Comparison of ENCODE assay signal across 9 cellular contexts in the genomic region with DNA sequence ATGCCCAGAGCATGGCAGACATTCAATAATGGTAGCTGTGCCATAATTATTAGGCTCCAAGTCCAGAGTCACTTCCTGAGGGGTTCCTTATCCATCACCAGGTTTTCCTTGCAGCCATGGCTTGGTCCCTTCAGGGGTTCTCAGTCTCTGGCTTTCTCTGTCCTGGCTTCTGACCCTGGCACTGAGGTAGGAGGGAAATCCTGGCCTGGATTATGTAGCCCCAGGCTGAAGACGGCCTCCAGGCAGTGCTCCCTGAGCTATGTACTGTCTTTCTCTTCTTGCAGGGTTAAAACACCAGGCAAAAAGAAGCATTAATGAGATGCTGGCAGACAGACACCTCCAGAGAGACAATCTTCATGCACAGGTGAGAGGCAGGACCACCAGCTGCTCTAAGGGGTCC. TPM values are rescaled to one million over a fixed set of nuclear protein-coding genes. Genes with fewer than 3 reads are reported as not detected.
DNase-seq lines count a peak whose midpoint lies in the region; ATAC-seq, FAIRE-seq and TF ChIP-seq lines count a peak whose summit lies in the region.
"Had no signal": no experiment of that assay in that cellular context is flagged by ENCODE, and none has a peak within 500 bp of the region (broad histone marks: within the 10 kb centered on the region; RNA-seq: fewer than 3 reads in every experiment).

No MANE protein-coding gene starts in this region.

- no peaks in the 10 kb centered on the region for H3K79me2 ChIP-seq in HepG2 (ENCODE audit: insufficient read depth, low read length)

- in situ Hi-C loops in HepG2 (cut with HindIII; ENCODE audit: extremely low pct_ligation_motif_present, low pct_unique_long_range_greater_than_20kb): loop anchor here (5.0 to 25.0 kb wide), 2 partner anchors 112 to 277 kb away; no protein-coding TSS in a partner anchor

- 0% methylated on average over 1 of the region's 1 CpG for WGBS in HepG2 (ENCODE audit: low lambda C conversion rate)
- WGBS in lower leg skin, 2 donors: 55 to 69% methylated on average over 1 of the region's 1 CpG

- ATAC-seq in HepG2: peak; percentile 48
- ATAC-seq in HG03039 (IDR thresholded peaks at IDR 0.05; ENCODE audit: unreplicated experiment): no peak
- ATAC-seq in GM21423 (IDR thresholded peaks at IDR 0.05; ENCODE audit: unreplicated experiment): no peak

- POLR2A ChIA-PET in HepG2 (lab: Yijun Ruan, JAX): no interaction called here

- no peaks in the 10 kb centered on the region for H3K9me3 ChIP-seq in HepG2 (ENCODE audit: low read length)
- H3K9me3 ChIP-seq: Peyer's patch had no signal

- TF ChIP-seq EP300 in HepG2 (IDR thresholded peaks at IDR 0.05; ENCODE audit: low read depth in 2 of 2, low read length in 2 of 2) (no peak), HepG2 (CRISPR knock-in tag; IDR thresholded peaks at IDR 0.05; ENCODE audit: borderline replicate concordance) (no peak)

- H3K4me3 ChIP-seq in HepG2 (replicated peaks in 1 of 3; ENCODE audit: insufficient read depth in 1 of 3, low read depth in 2 of 3, low read length in 3 of 3): no peak overlapping the region
- no peak overlapping the region for H3K4me3 ChIP-seq in lower leg skin (ENCODE audit: low read depth, poor library complexity, severe bottlenecking)
- H3K4me3 ChIP-seq: Peyer's patch had no signal

- no peak overlapping the region for H3K27ac ChIP-seq in HepG2 (ENCODE audit: extremely low read length, insufficient read depth, low read length)
- H3K27ac ChIP-seq: Peyer's patch had no signal

- TF ChIP-seq RAD21 in HepG2 (CRISPR knock-in tag; IDR thresholded peaks at IDR 0.05): no peak

- BruUV-seq in HepG2 (replicated peaks; lab: Mats Ljungman, UMichigan): no TSS peak

- TF ChIP-seq CTCF in HepG2 (CRISPR knock-in tag; IDR thresholded peaks at IDR 0.05): no peak
- TF ChIP-seq CTCF in lower leg skin (IDR thresholded peaks at IDR 0.05): no peak

- CTCF ChIA-PET in HepG2 (lab: Yijun Ruan, JAX; ENCODE audit: low intra/inter-chr PET ratio, low total read pairs): no interaction called here

- peaks cover 7% of the 10 kb centered on the region; the same call in 1 of the 2 replicates for H3K4me1 ChIP-seq in HepG2 (ENCODE audit: insufficient read depth, low read length)

- no peak for TF ChIP-seq POLR2A in HepG2 (IDR thresholded peaks at IDR 0.05; ENCODE audit: insufficient read depth in 1 of 2, low read depth in 2 of 2, low read length in 2 of 2)
- TF ChIP-seq POLR2A in lower leg skin (IDR thresholded peaks at IDR 0.05): no peak

- intact Hi-C loops in HepG2 (cut with micrococcal nuclease; ENCODE audit: unreplicated experiment): no loop called here
- intact Hi-C loops in lower leg skin (cut with DNase I; ENCODE audit: low total_unique reads): loop anchor here (2.0 to 10.0 kb wide), 2 partner anchors 111 to 175 kb away; no protein-coding TSS in a partner anchor

- H3K9ac ChIP-seq in HepG2 (ENCODE audit: insufficient read depth, low read depth, low read length): no peak overlapping the region

- H3K27me3 ChIP-seq in HepG2 (ENCODE audit: control insufficient read depth in 1 of 2, insufficient read depth in 2 of 2, low read length in 2 of 2): peaks cover 1 to 17% of the 10 kb centered on the region in 2 experiments; a peak in 3 of 5 replicates
- H3K27me3 ChIP-seq: Peyer's patch had no signal

- peak; percentile 7 for DNase-seq in DMS114 treated with DMSO at 0.1 percent for 48 hours (lab: John Stamatoyannopoulos, UW; ENCODE audit: unreplicated experiment)
- DNase-seq in HCEC 1CT: peak; percentile 86
- DNase-seq in NCI-H526 treated with DMSO at 0.1 percent for 48 hours (lab: John Stamatoyannopoulos, UW): peak; percentile 79
- DNase-seq in brain pericyte (ENCODE audit: low read depth, low spot score): peak; percentile 80
- peak; percentile 45 for DNase-seq in HepG2 (ENCODE audit: low spot score)
- no peak for DNase-seq in lower leg skin (ENCODE audit: low spot score in 2 of 2)

- H4K20me1 ChIP-seq in HepG2 (ENCODE audit: insufficient read depth, low read length): no peaks in the 10 kb centered on the region

- H3K4me2 ChIP-seq in HepG2 (ENCODE audit: low read depth, low read length): no peak overlapping the region

- FAIRE-seq in HepG2 (lab: Jason Lieb, UNC): peak; percentile 23

- H2AFZ ChIP-seq in HepG2 (ENCODE audit: low read length): no peak overlapping the region

- H3K36me3 ChIP-seq in HepG2 (replicated peaks in 1 of 2; ENCODE audit: control insufficient read depth in 1 of 2, insufficient read depth in 2 of 2, low read length in 2 of 2): no peaks in the 10 kb centered on the region
- H3K36me3 ChIP-seq: Peyer's patch had no signal

RNA-seq across cellular contexts. Expression of gene PADI3, which starts 9.5 kb away (rescaled TPM):
- total RNA-seq in HepG2 (2016; rRNA removed; fragmentation: Illumina TruSeq; extraction: Trizol) (not detected in 2 replicates), lower leg skin (1 to 10 TPM in 1 of 4 donors, under 1 TPM in 1, not detected in 2; 0.23 to 2.1 TPM)
- total RNA-seq in HepG2 (2016; cell fraction: cytosol; rRNA removed; fragmentation: Illumina TruSeq; extraction: Trizol; ENCODE audit: low read depth): not detected in 2 replicates
- not detected in 2 replicates for total RNA-seq in HepG2 (2016; cell fraction: insoluble cytoplasmic fraction; rRNA removed; fragmentation: Illumina TruSeq; extraction: Trizol)
- total RNA-seq in HepG2 (2016; cell fraction: membrane; rRNA removed; fragmentation: Illumina TruSeq; extraction: Trizol): not detected in 2 replicates
- not detected in 2 replicates for total RNA-seq in HepG2 (2016; cell fraction: nucleus; rRNA removed; fragmentation: Illumina TruSeq; extraction: Trizol)
- not detected in 2 replicates for polyA plus RNA-seq in HepG2 (2011; rRNA removed)
- polyA plus RNA-seq in HepG2 (2011; cell fraction: cytosol; rRNA removed): not detected in 2 replicates
- not detected in 2 replicates for polyA plus RNA-seq in HepG2 (2011; cell fraction: nucleus; rRNA removed)
- polyA plus RNA-seq in HepG2 (2012): not detected in 2 replicates
- polyA plus RNA-seq in HepG2 (2016; cell fraction: cytosol; fragmentation: Illumina TruSeq; extraction: Trizol; ENCODE audit: low read depth): not detected in 2 replicates
- polyA plus RNA-seq in HepG2 (2016; cell fraction: insoluble cytoplasmic fraction; fragmentation: Illumina TruSeq; extraction: Trizol; ENCODE audit: low read depth): not detected in 2 replicates
- not detected in 2 replicates for polyA plus RNA-seq in HepG2 (2016; cell fraction: membrane; fragmentation: Illumina TruSeq; extraction: Trizol; ENCODE audit: low read depth)
- not detected in 2 replicates for polyA plus RNA-seq in HepG2 (2016; cell fraction: nucleus; fragmentation: Illumina TruSeq; extraction: Trizol; ENCODE audit: insufficient read depth, low read depth)
- 0.05 TPM in 1 of 2 replicates, not detected in the other for polyA minus RNA-seq in HepG2 (2011; rRNA and poly(A)+ RNA removed; ENCODE audit: low replicate concordance)
- not detected in 2 replicates for polyA minus RNA-seq in HepG2 (2011; cell fraction: cytosol; rRNA and poly(A)+ RNA removed)
- polyA minus RNA-seq in HepG2 (2011; cell fraction: nucleus; rRNA and poly(A)+ RNA removed): not detected in 2 replicates
- total RNA-seq: Peyer's patch had no signal

RNA-seq across cellular contexts. Expression of gene PADI1, which starts 34.5 kb away (rescaled TPM):
- total RNA-seq in HepG2 (2016; rRNA removed; fragmentation: Illumina TruSeq; extraction: Trizol) (not detected in 2 replicates), lower leg skin (10 to 100 TPM in 1 of 4 donors, 1 to 10 TPM in 3; 3.2 to 24.2 (median 6.6) TPM)
- total RNA-seq in HepG2 (2016; cell fraction: cytosol; rRNA removed; fragmentation: Illumina TruSeq; extraction: Trizol; ENCODE audit: low read depth): not detected in 2 replicates
- total RNA-seq in HepG2 (2016; cell fraction: insoluble cytoplasmic fraction; rRNA removed; fragmentation: Illumina TruSeq; extraction: Trizol): not detected in 2 replicates
- not detected in 2 replicates for total RNA-seq in HepG2 (2016; cell fraction: membrane; rRNA removed; fragmentation: Illumina TruSeq; extraction: Trizol)
- not detected in 2 replicates for total RNA-seq in HepG2 (2016; cell fraction: nucleus; rRNA removed; fragmentation: Illumina TruSeq; extraction: Trizol)
- not detected in 2 replicates for polyA plus RNA-seq in HepG2 (2011; rRNA removed)
- polyA plus RNA-seq in HepG2 (2011; cell fraction: cytosol; rRNA removed): not detected in 2 replicates
- 0.05 TPM in 1 of 2 replicates, not detected in the other for polyA plus RNA-seq in HepG2 (2011; cell fraction: nucleus; rRNA removed)
- polyA plus RNA-seq in HepG2 (2012): not detected in 2 replicates
- polyA plus RNA-seq in HepG2 (2016; cell fraction: cytosol; fragmentation: Illumina TruSeq; extraction: Trizol; ENCODE audit: low read depth): not detected in 2 replicates
- not detected in 2 replicates for polyA plus RNA-seq in HepG2 (2016; cell fraction: insoluble cytoplasmic fraction; fragmentation: Illumina TruSeq; extraction: Trizol; ENCODE audit: low read depth)
- polyA plus RNA-seq in HepG2 (2016; cell fraction: membrane; fragmentation: Illumina TruSeq; extraction: Trizol; ENCODE audit: low read depth): not detected in 2 replicates
- not detected in 2 replicates for polyA plus RNA-seq in HepG2 (2016; cell fraction: nucleus; fragmentation: Illumina TruSeq; extraction: Trizol; ENCODE audit: insufficient read depth, low read depth)
- 0.44 TPM in 1 of 2 replicates, not detected in the other for polyA minus RNA-seq in HepG2 (2011; rRNA and poly(A)+ RNA removed; ENCODE audit: low replicate concordance)
- not detected in 2 replicates for polyA minus RNA-seq in HepG2 (2011; cell fraction: cytosol; rRNA and poly(A)+ RNA removed)
- not detected in 2 replicates for polyA minus RNA-seq in HepG2 (2011; cell fraction: nucleus; rRNA and poly(A)+ RNA removed)
- total RNA-seq: Peyer's patch had no signal

Comparison
In these comparisons a context has a peak if more than half of its experiments do, and no peak if none do; other contexts are left out.
1. DNase-seq: peak in DMS114 treated with DMSO at 0.1 percent for 48 hours (single experiment), HCEC 1CT (single experiment), NCI-H526 treated with DMSO at 0.1 percent for 48 hours (single experiment), brain pericyte (single experiment) and HepG2 (single experiment); none in lower leg skin (0 of 2).